Comparison of ENCODE assay signal across 7 cellular contexts in genomic region chr5:106121972-106122605, GRCh38.
DNase-seq lines count a peak whose midpoint lies in the region; ATAC-seq and TF ChIP-seq lines count a peak whose summit lies in the region.

No MANE protein-coding gene starts in this region.

- CTCF ChIA-PET in activated CD8-positive, alpha-beta T cell treated with anti-CD3 and anti-CD28 coated beads, Interleukin-2, amount 10 ng/mL, durations not matched to agents 7 days and 5 days (lab: Charles Lee) = no interaction called here

- no peak overlapping the region for H3K4me3 ChIP-seq in right lobe of liver

- POLR2A ChIA-PET in activated CD8-positive, alpha-beta T cell treated with anti-CD3 and anti-CD28 coated beads, Interleukin-2, amount 10 ng/mL, durations not matched to agents 7 days and 5 days (lab: Charles Lee) = no interaction called here

- no peaks in the 10 kb centered on the region for H3K36me3 ChIP-seq in right lobe of liver

- no peaks in the 10 kb centered on the region for H3K9me3 ChIP-seq in right lobe of liver

- intact Hi-C loops in right lobe of liver (cut with DNase I) = no loop called here
- intact Hi-C loops in activated T-helper 2 cell treated with anti-CD3 and anti-CD28 coated beads, Interferon-gamma antibody, Interleukin-2, Interleukin-4, amounts not matched to agents 10 μg/mL and 5 μg/mL and 100 μg/mL, durations not matched to agents 14 hours and 24 hours and 36 hours (cut with micrococcal nuclease) = no loop called here

- H3K27me3 Mint-ChIP-seq in activated CD8-positive, alpha-beta T cell treated with anti-CD3 and anti-CD28 coated beads, Interleukin-2, amount 10 ng/mL, durations not matched to agents 7 days and 5 days (ENCODE audit: low read depth) = no peaks in the 10 kb centered on the region
- no peaks in the 10 kb centered on the region for H3K27me3 Mint-ChIP-seq in activated T-helper 2 cell treated with anti-CD3 and anti-CD28 coated beads, Interferon-gamma antibody, Interleukin-2, Interleukin-4, amounts not matched to agents 10 μg/mL and 5 μg/mL and 100 μg/mL, durations not matched to agents 14 hours and 24 hours and 36 hours (ENCODE audit: low read depth)

- WGBS in right lobe of liver (ENCODE audit: insufficient coverage, low coverage, low lambda C conversion rate, missing lambda C conversion rate) = 52% methylated on average over 7 of the region's 7 CpGs

- no peaks in the 10 kb centered on the region for H3K4me1 ChIP-seq in right lobe of liver

- H3K27ac ChIP-seq in right lobe of liver = no peak overlapping the region

- TF ChIP-seq CTCF in right lobe of liver (IDR thresholded peaks at IDR 0.05) = peak; percentile 4 to 51 (median 32)

- H3K4me3 Mint-ChIP-seq in activated CD8-positive, alpha-beta T cell treated with anti-CD3 and anti-CD28 coated beads, Interleukin-2, amount 10 ng/mL, durations not matched to agents 7 days and 5 days = no peak overlapping the region
- no peak overlapping the region for H3K4me3 Mint-ChIP-seq in activated T-helper 2 cell treated with anti-CD3 and anti-CD28 coated beads, Interferon-gamma antibody, Interleukin-2, Interleukin-4, amounts not matched to agents 10 μg/mL and 5 μg/mL and 100 μg/mL, durations not matched to agents 14 hours and 24 hours and 36 hours (ENCODE audit: low read depth)

- H3K36me3 Mint-ChIP-seq in activated CD8-positive, alpha-beta T cell treated with anti-CD3 and anti-CD28 coated beads, Interleukin-2, amount 10 ng/mL, durations not matched to agents 7 days and 5 days (ENCODE audit: low read depth) = no peaks in the 10 kb centered on the region
- no peaks in the 10 kb centered on the region for H3K36me3 Mint-ChIP-seq in activated T-helper 2 cell treated with anti-CD3 and anti-CD28 coated beads, Interferon-gamma antibody, Interleukin-2, Interleukin-4, amounts not matched to agents 10 μg/mL and 5 μg/mL and 100 μg/mL, durations not matched to agents 14 hours and 24 hours and 36 hours (ENCODE audit: low read depth)

- H3K27me3 ChIP-seq in right lobe of liver = no peaks in the 10 kb centered on the region

- H3K9me3 Mint-ChIP-seq in activated CD8-positive, alpha-beta T cell treated with anti-CD3 and anti-CD28 coated beads, Interleukin-2, amount 10 ng/mL, durations not matched to agents 7 days and 5 days (ENCODE audit: insufficient read depth) = no peaks in the 10 kb centered on the region
- H3K9me3 Mint-ChIP-seq in activated T-helper 2 cell treated with anti-CD3 and anti-CD28 coated beads, Interferon-gamma antibody, Interleukin-2, Interleukin-4, amounts not matched to agents 10 μg/mL and 5 μg/mL and 100 μg/mL, durations not matched to agents 14 hours and 24 hours and 36 hours = peaks cover 2% of the 10 kb centered on the region

- H3K4me1 Mint-ChIP-seq in activated CD8-positive, alpha-beta T cell treated with anti-CD3 and anti-CD28 coated beads, Interleukin-2, amount 10 ng/mL, durations not matched to agents 7 days and 5 days (ENCODE audit: low read depth) = no peaks in the 10 kb centered on the region
- no peaks in the 10 kb centered on the region for H3K4me1 Mint-ChIP-seq in activated T-helper 2 cell treated with anti-CD3 and anti-CD28 coated beads, Interferon-gamma antibody, Interleukin-2, Interleukin-4, amounts not matched to agents 10 μg/mL and 5 μg/mL and 100 μg/mL, durations not matched to agents 14 hours and 24 hours and 36 hours (ENCODE audit: low read depth)

- TF ChIP-seq POLR2A in right lobe of liver (IDR thresholded peaks at IDR 0.05) = no peak

- no peak overlapping the region for H3K27ac Mint-ChIP-seq in activated CD8-positive, alpha-beta T cell treated with anti-CD3 and anti-CD28 coated beads, Interleukin-2, amount 10 ng/mL, durations not matched to agents 7 days and 5 days
- no peak overlapping the region for H3K27ac Mint-ChIP-seq in activated T-helper 2 cell treated with anti-CD3 and anti-CD28 coated beads, Interferon-gamma antibody, Interleukin-2, Interleukin-4, amounts not matched to agents 10 μg/mL and 5 μg/mL and 100 μg/mL, durations not matched to agents 14 hours and 24 hours and 36 hours

- ATAC-seq in GM19438 (IDR thresholded peaks at IDR 0.05; ENCODE audit: low read depth, unreplicated experiment) (peak; percentile 75), HG03354 (IDR thresholded peaks at IDR 0.05; ENCODE audit: poor library complexity, severe bottlenecking, unreplicated experiment) (peak; percentile 85), right lobe of liver (peak in 3 of 4 donors; percentile 26 to 52 (median 43))
- ATAC-seq in activated CD8-positive, alpha-beta T cell treated with anti-CD3 and anti-CD28 coated beads, Interleukin-2, amount 10 ng/mL, durations not matched to agents 7 days and 5 days = no peak

- DNase-seq in GM04504 (ENCODE audit: low read depth) (peak; percentile 1), right lobe of liver (no peak), DMS114 treated with DMSO at 0.1 percent for 48 hours (lab: John Stamatoyannopoulos, UW; ENCODE audit: unreplicated experiment) (no peak)
- DNase-seq in activated CD8-positive, alpha-beta T cell treated with anti-CD3 and anti-CD28 coated beads, Interleukin-2, amount 10 ng/mL, durations not matched to agents 7 days and 5 days = peak; percentile 29
- DNase-seq in activated T-helper 2 cell treated with anti-CD3 and anti-CD28 coated beads, Interferon-gamma antibody, Interleukin-2, Interleukin-4, amounts not matched to agents 10 μg/mL and 5 μg/mL and 100 μg/mL, durations not matched to agents 14 hours and 24 hours and 36 hours (ENCODE audit: low spot score) = no peak

Comparison
In these comparisons a context has a peak if more than half of its experiments do, and no peak if none do; other contexts are left out.
1. DNase-seq: peak in GM04504 (single experiment) and activated CD8-positive, alpha-beta T cell treated with anti-CD3 and anti-CD28 coated beads, Interleukin-2, amount 10 ng/mL, durations not matched to agents 7 days and 5 days (single experiment); none in right lobe of liver (0 of 3), DMS114 treated with DMSO at 0.1 percent for 48 hours (single experiment) and activated T-helper 2 cell treated with anti-CD3 and anti-CD28 coated beads, Interferon-gamma antibody, Interleukin-2, Interleukin-4, amounts not matched to agents 10 μg/mL and 5 μg/mL and 100 μg/mL, durations not matched to agents 14 hours and 24 hours and 36 hours (single experiment).